Comparison of ENCODE assay signal across 7 cellular contexts in genomic region chr14:34018564-34019244, GRCh38.
DNase-seq lines count a peak whose midpoint lies in the region; ATAC-seq and TF ChIP-seq lines count a peak whose summit lies in the region.

No MANE protein-coding gene starts in this region.

- ATAC-seq in GM19467 (IDR thresholded peaks at IDR 0.05; ENCODE audit: unreplicated experiment), result peak; percentile 49
- peak; percentile 49 for ATAC-seq in HG03520 (IDR thresholded peaks at IDR 0.05; ENCODE audit: unreplicated experiment)

- no peak overlapping the region for H3K18ac ChIP-seq in trophoblast cell (ENCODE audit: low read length)

- H3K27ac ChIP-seq in trophoblast cell (ENCODE audit: low read depth, low read length), result no peak overlapping the region

- H3K23ac ChIP-seq in trophoblast cell (ENCODE audit: low read length), result no peak overlapping the region

- no peak overlapping the region for H2AFZ ChIP-seq in trophoblast cell (ENCODE audit: insufficient read depth, low read length, poor library complexity)

- H3K79me2 ChIP-seq in trophoblast cell (ENCODE audit: control insufficient read depth, insufficient read depth, low read length, poor library complexity), result no peaks in the 10 kb centered on the region

- DNase-seq in cardiac fibroblast (ENCODE audit: low read depth in 2 of 2) (peak; percentile 24 to 58), pons (ENCODE audit: low spot score) (peak; percentile 68), COLO668 (lab: John Stamatoyannopoulos, UW; ENCODE audit: unreplicated experiment) (no peak), NCI-H774 (lab: John Stamatoyannopoulos, UW) (no peak), trophoblast cell (no peak)

- H2BK12ac ChIP-seq in trophoblast cell (ENCODE audit: low read length), result no peak overlapping the region

- H3K14ac ChIP-seq in trophoblast cell (ENCODE audit: low read length), result no peak overlapping the region

- H4K91ac ChIP-seq in trophoblast cell (ENCODE audit: low read depth, low read length), result no peak overlapping the region

- WGBS in trophoblast cell (ENCODE audit: extremely low coverage, insufficient coverage, insufficient read length), result 100% methylated on average over 1 of the region's 17 CpGs

- no peak overlapping the region for H4K8ac ChIP-seq in trophoblast cell (ENCODE audit: low read depth, low read length)

- H3K27me3 ChIP-seq in trophoblast cell (ENCODE audit: insufficient read depth, low read length), result no peaks in the 10 kb centered on the region

- no peak overlapping the region for H2BK5ac ChIP-seq in trophoblast cell (ENCODE audit: low read depth, low read length, poor library complexity)

- no peak overlapping the region for H2BK120ac ChIP-seq in trophoblast cell (ENCODE audit: insufficient read depth, low read length, poor library complexity)

- peak overlapping the region in 1 of 2 donors; percentile 7 for H3K4me3 ChIP-seq in cardiac fibroblast (replicated peaks in 1 of 2; ENCODE audit: low read depth in 2 of 2, low read length in 2 of 2)
- no peak overlapping the region for H3K4me3 ChIP-seq in trophoblast cell (ENCODE audit: low read depth, low read length)

- no peaks in the 10 kb centered on the region for H3K4me1 ChIP-seq in trophoblast cell (ENCODE audit: control insufficient read depth in 1 of 2, insufficient read depth in 2 of 2, low read length in 2 of 2)

- H3K9me3 ChIP-seq in trophoblast cell (ENCODE audit: insufficient read depth, low read depth, low read length), result no peaks in the 10 kb centered on the region

- H3K4ac ChIP-seq in trophoblast cell (ENCODE audit: low read depth, low read length), result no peak overlapping the region

- no peak overlapping the region for H2AK5ac ChIP-seq in trophoblast cell (ENCODE audit: low read length)

- TF ChIP-seq CTCF in cardiac fibroblast (IDR thresholded peaks at IDR 0.05; ENCODE audit: low read depth, low read length), result no peak

- H3K9ac ChIP-seq in trophoblast cell (ENCODE audit: low read length), result no peak overlapping the region

- no peaks in the 10 kb centered on the region for H3K36me3 ChIP-seq in trophoblast cell (ENCODE audit: control insufficient read depth in 1 of 2, insufficient read depth in 2 of 2, low read length in 2 of 2)

- H4K12ac ChIP-seq in trophoblast cell (ENCODE audit: low read depth, low read length), result no peak overlapping the region

- no peak overlapping the region for H3K4me2 ChIP-seq in trophoblast cell (ENCODE audit: low read length)

- peaks cover 2% of the 10 kb centered on the region for H3K79me1 ChIP-seq in trophoblast cell (ENCODE audit: low read length)

Comparison
In these comparisons a context has a peak if more than half of its experiments do, and no peak if none do; other contexts are left out.
1. DNase-seq: peak in cardiac fibroblast (2 of 2) and pons (single experiment); none in COLO668 (single experiment), NCI-H774 (single experiment) and trophoblast cell (0 of 2).